Comparison of ENCODE assay signal across 1 cellular context in the genomic region with DNA sequence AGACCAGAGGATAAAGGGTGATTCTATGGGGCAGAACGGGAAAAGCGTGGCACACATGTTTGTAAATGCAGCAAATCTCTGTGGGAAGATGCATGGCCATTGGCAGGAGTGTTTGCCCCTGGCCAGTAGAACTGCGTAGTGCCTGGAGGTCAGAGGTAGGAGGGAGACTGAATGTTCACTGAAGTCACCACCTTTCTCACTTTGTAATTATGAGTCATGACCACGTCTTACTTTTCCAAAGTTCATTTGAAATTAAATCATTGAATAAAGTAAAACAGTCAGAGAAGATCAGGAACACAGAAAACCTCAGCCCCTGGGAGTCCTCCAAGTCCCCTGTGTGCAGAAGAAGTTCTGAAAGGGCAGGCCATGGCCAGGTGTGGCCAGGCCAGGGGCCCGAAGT.
TF ChIP-seq lines count a peak whose summit lies in the region.

No MANE protein-coding gene starts in this region.

TF ChIP-seq in IMR-90, 13 proteins besides CTCF, POLR2A, EP300 and RAD21 (continued from another document):
- TF ChIP-seq CHD1 (IDR thresholded peaks at IDR 0.05; ENCODE audit: low read depth, low read length) (no peak), CEBPB (IDR thresholded peaks at IDR 0.05; ENCODE audit: low read depth, low read length) (no peak), RCOR1 (IDR thresholded peaks at IDR 0.05; ENCODE audit: insufficient replicate concordance, low read length) (no peak)
